Comparison of ENCODE assay signal across 8 cellular contexts in genomic region chr7:831596-832291, GRCh38. TPM values are rescaled to one million over a fixed set of nuclear protein-coding genes. Genes with fewer than 3 reads are reported as not detected.
DNase-seq lines count a peak whose midpoint lies in the region; ATAC-seq and TF ChIP-seq lines count a peak whose summit lies in the region.

No MANE protein-coding gene starts in this region.

- H3K4me1 Mint-ChIP-seq in WTC11 = peaks cover 55% of the 10 kb centered on the region

- H3K9me3 ChIP-seq in fibroblast of lung (ENCODE audit: control insufficient read depth, insufficient read depth, low read depth, low read length) = no peaks in the 10 kb centered on the region
- H3K9me3 ChIP-seq in parathyroid adenoma (ENCODE audit: control insufficient read depth, low read length) = no peaks in the 10 kb centered on the region

- H3K79me2 ChIP-seq in fibroblast of lung (ENCODE audit: control insufficient read depth, insufficient read depth, low read length) (peaks cover 89% of the 10 kb centered on the region), parathyroid adenoma (peaks cover 66% of the 10 kb centered on the region)

- H2AFZ ChIP-seq in fibroblast of lung (ENCODE audit: low read length) (no peak overlapping the region), parathyroid adenoma (no peak overlapping the region)

- no peaks in the 10 kb centered on the region for H3K9me3 Mint-ChIP-seq in WTC11

- TF ChIP-seq CTCF in WTC11 (IDR thresholded peaks at IDR 0.05) (no peak), fibroblast of lung (conservative IDR thresholded peaks at IDR 0.05 in 1 of 2, IDR thresholded peaks at IDR 0.05 in 1 of 2; ENCODE audit: low read depth in 1 of 2, low read length in 2 of 2) (no peak), parathyroid adenoma (IDR thresholded peaks at IDR 0.05) (no peak)

- peak overlapping the region; percentile 95 for H3K4me2 ChIP-seq in fibroblast of lung (ENCODE audit: extremely low read depth, insufficient read depth, low read length)
- peak overlapping the region; percentile 75 for H3K4me2 ChIP-seq in parathyroid adenoma (ENCODE audit: low read length)

- no peaks in the 10 kb centered on the region for H4K20me1 ChIP-seq in fibroblast of lung (ENCODE audit: control insufficient read depth, extremely low read depth, insufficient read depth, low read length)

- CTCF ChIA-PET in WTC11 (lab: Charles Lee) = interaction anchor here (0.7 to 1.7 kb wide), 6 partner anchors 9 to 126 kb away, joined by 3 to 11 read pairs (median 4); no protein-coding TSS in a partner anchor

- ATAC-seq in GM19372 (IDR thresholded peaks at IDR 0.05; ENCODE audit: low read depth, unreplicated experiment) (peak; percentile 62), HG03521 (IDR thresholded peaks at IDR 0.05; ENCODE audit: unreplicated experiment) (peak; percentile 61), WTC11 (no peak)

- peak; percentile 93 for DNase-seq in COLO829 (ENCODE audit: low spot score)
- DNase-seq in WTC11 (ENCODE audit: low spot score) = no peak
- peak; percentile 93 to 95 for DNase-seq in fibroblast of lung (ENCODE audit: low read depth in 2 of 2)
- no peak for DNase-seq in SK-N-DZ (ENCODE audit: low spot score)
- no peak for DNase-seq in NCI-H187 (lab: John Stamatoyannopoulos, UW)

- peaks cover 20% of the 10 kb centered on the region for H3K36me3 Mint-ChIP-seq in WTC11

- POLR2A ChIA-PET in WTC11 (lab: Charles Lee) = no interaction called here

- H3K4me3 ChIP-seq in fibroblast of lung (replicated peaks in 1 of 4; ENCODE audit: control extremely low read depth in 1 of 4, insufficient read depth in 1 of 4, low read depth in 3 of 4, low read length in 4 of 4) (peak overlapping the region in 3 of 4 experiments; percentile 33 to 47 (median 41)), parathyroid adenoma (ENCODE audit: low read depth, low read length) (peak overlapping the region; percentile 54)

- H3K27ac Mint-ChIP-seq in WTC11 = peak overlapping the region; percentile 97

- peaks cover 17% of the 10 kb centered on the region for H3K4me1 ChIP-seq in fibroblast of lung (ENCODE audit: control insufficient read depth, extremely low read depth, insufficient read depth, low read length)
- peaks cover 3% of the 10 kb centered on the region for H3K4me1 ChIP-seq in parathyroid adenoma

- H3K4me3 Mint-ChIP-seq in WTC11 = peak overlapping the region; percentile 24

- H3K36me3 ChIP-seq in fibroblast of lung (ENCODE audit: control insufficient read depth, insufficient read depth, low read length) (peaks cover 4% of the 10 kb centered on the region), parathyroid adenoma (ENCODE audit: control insufficient read depth, insufficient read depth, low read length) (no peaks in the 10 kb centered on the region)

- peak overlapping the region; percentile 20 for H3K9ac ChIP-seq in fibroblast of lung (ENCODE audit: insufficient read depth, low read length)
- no peak overlapping the region for H3K9ac ChIP-seq in parathyroid adenoma

- H3K27me3 ChIP-seq in fibroblast of lung (ENCODE audit: control insufficient read depth, insufficient read depth, low read length) (no peaks in the 10 kb centered on the region), parathyroid adenoma (ENCODE audit: control insufficient read depth, insufficient read depth, low read length) (no peaks in the 10 kb centered on the region)

- no peaks in the 10 kb centered on the region for H3K27me3 Mint-ChIP-seq in WTC11 (ENCODE audit: low read depth)

- peak overlapping the region; percentile 93 for H3K27ac ChIP-seq in fibroblast of lung (ENCODE audit: insufficient read depth, low read length)
- peak overlapping the region; percentile 58 for H3K27ac ChIP-seq in parathyroid adenoma

TF ChIP-seq in WTC11, 78 proteins besides CTCF, POLR2A, EP300 and RAD21:
- TF ChIP-seq MLX (CRISPR knock-in tag; IDR thresholded peaks at IDR 0.05) (no peak), ZNF219 (CRISPR knock-in tag; IDR thresholded peaks at IDR 0.05; ENCODE audit: borderline replicate concordance) (no peak), JAZF1 (CRISPR knock-in tag; IDR thresholded peaks at IDR 0.05) (no peak), ETV6 (CRISPR knock-in tag; IDR thresholded peaks at IDR 0.05) (no peak), ATF3 (CRISPR knock-in tag; conservative IDR thresholded peaks at IDR 0.05) (no peak), RELA (CRISPR knock-in tag; IDR thresholded peaks at IDR 0.05; ENCODE audit: borderline replicate concordance) (no peak), ELF4 (CRISPR knock-in tag; IDR thresholded peaks at IDR 0.05; ENCODE audit: low read depth) (no peak)

RNA-seq across cellular contexts. Expression of gene SUN1, which starts 0.5 kb away (rescaled TPM):
- total RNA-seq in WTC11 (2021) = 149 to 158 TPM (median 156 TPM) in 3 replicates
- 92.7 and 185 TPM in 2 replicates for total RNA-seq in fibroblast of lung
- polyA plus RNA-seq in fibroblast of lung = 157 and 220 TPM in 2 replicates
- 88.9 and 139 TPM in 2 replicates for polyA plus RNA-seq in fibroblast of lung (2012)
- 247 and 378 TPM in 2 replicates for polyA minus RNA-seq in fibroblast of lung (ENCODE audit: low replicate concordance)
- polyA plus RNA-seq in SK-N-DZ (2014; cell fraction: cytosol; rRNA removed) = 120 and 153 TPM in 2 replicates
- polyA plus RNA-seq in SK-N-DZ (2014; cell fraction: nucleus; rRNA removed) = 448 and 810 TPM in 2 replicates

RNA-seq across cellular contexts. Expression of gene GET4, which starts 44.6 kb away (rescaled TPM):
- total RNA-seq in WTC11 (2021) (73.0 to 82.0 TPM (median 73.4 TPM) in 3 replicates), fibroblast of lung (21.6 and 23.1 TPM in 2 replicates)
- 13.4 and 15.9 TPM in 2 replicates for polyA plus RNA-seq in fibroblast of lung
- 18.0 and 26.5 TPM in 2 replicates for polyA plus RNA-seq in fibroblast of lung (2012)
- 1.3 and 6.9 TPM in 2 replicates for polyA minus RNA-seq in fibroblast of lung (ENCODE audit: low replicate concordance)
- 58.8 and 60.9 TPM in 2 replicates for polyA plus RNA-seq in SK-N-DZ (2014; cell fraction: cytosol; rRNA removed)
- polyA plus RNA-seq in SK-N-DZ (2014; cell fraction: nucleus; rRNA removed) = 132 and 195 TPM in 2 replicates

Comparison
In these comparisons a context has a peak if more than half of its experiments do, and no peak if none do; other contexts are left out.
1. DNase-seq: peak in COLO829 (single experiment) and fibroblast of lung (2 of 2); none in WTC11 (single experiment), SK-N-DZ (single experiment) and NCI-H187 (0 of 2).